ENCODE assay signal across 16 cellular contexts in the genomic region with DNA sequence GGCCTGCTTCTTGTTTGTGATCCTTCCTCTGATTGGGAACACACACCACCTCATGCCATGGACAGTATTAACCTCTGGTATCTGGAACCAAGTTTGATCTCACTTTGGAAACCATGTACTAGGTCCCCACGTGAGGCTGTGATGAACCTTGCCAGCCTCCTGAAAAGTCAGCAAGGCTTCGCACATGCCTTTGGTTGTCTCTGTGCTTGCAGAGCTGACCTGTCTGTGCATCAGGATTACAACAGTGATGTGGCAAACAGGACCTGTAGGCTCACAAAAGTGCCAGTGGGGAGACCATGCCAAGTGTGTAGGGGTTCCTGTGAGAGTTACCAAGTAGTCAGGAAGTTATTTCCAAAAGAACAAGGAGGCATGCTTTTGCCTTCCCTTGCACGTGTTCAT. TPM values are rescaled to one million over a fixed set of nuclear protein-coding genes. Genes with fewer than 3 reads are reported as not detected.
DNase-seq lines count a peak whose midpoint lies in the region; ATAC-seq, FAIRE-seq and TF ChIP-seq lines count a peak whose summit lies in the region.
"Had no signal": no experiment of that assay in that cellular context is flagged by ENCODE, and none has a peak within 500 bp of the region (broad histone marks: within the 10 kb centered on the region; RNA-seq: fewer than 3 reads in every experiment).

No MANE protein-coding gene starts in this region.

- DNase-seq in A549 (ENCODE audit: low read depth in 1 of 2, low spot score in 1 of 2), result no peak
- DNase-seq in GM23248, result no peak
- no peak for DNase-seq in body of pancreas
- peak in 2 of 3 donors; percentile 60 to 85 for DNase-seq in right lobe of liver
- no peak for DNase-seq in suprapubic skin (ENCODE audit: low spot score in 2 of 2)
- DNase-seq in BE2C, result no peak
- no peak for DNase-seq in HCEC 1CT
- DNase-seq: activated T-cell treated with anti-CD3 and anti-CD28 coated beads, Interleukin-2, amount 50 U/mL, for 72 hours; dorsolateral prefrontal cortex; heart right ventricle; left ventricle myocardium superior; occipital lobe; stimulated activated CD4-positive, alpha-beta T cell treated with anti-CD3 and anti-CD28 coated beads, Interleukin-12 subunit alpha, Interleukin-12 subunit beta, amount 100 ng/mL, for 4 hours; uterus had no signal

- in situ Hi-C loops in GM23248 (cut with MboI), result loop anchor here (25.0 kb wide), 1 partner anchor 576 kb away; no protein-coding TSS in a partner anchor

- no peak overlapping the region for H3K27ac ChIP-seq in A549
- no peak overlapping the region for H3K27ac ChIP-seq in GM23248
- H3K27ac ChIP-seq in body of pancreas, result peak overlapping the region in 3 of 4 donors; percentile 64 to 92 (median 72)
- peak overlapping the region in 2 of 3 donors; percentile 89 to 94 for H3K27ac ChIP-seq in right lobe of liver
- no peak overlapping the region for H3K27ac ChIP-seq in suprapubic skin

- H3K79me2 ChIP-seq in GM23248 (ENCODE audit: insufficient read depth), result peaks cover 62% of the 10 kb centered on the region

- no peak for ATAC-seq in A549
- ATAC-seq in body of pancreas, result no peak
- peak in 2 of 4 donors; percentile 4 to 23 for ATAC-seq in right lobe of liver
- no peak for ATAC-seq in GM19395 (IDR thresholded peaks at IDR 0.05; ENCODE audit: unreplicated experiment)
- ATAC-seq: activated T-cell treated with anti-CD3 and anti-CD28 coated beads, Interleukin-2, amount 50 U/mL, for 72 hours; heart right ventricle; left ventricle myocardium superior had no signal

- no peak overlapping the region for H2AFZ ChIP-seq in GM23248

- H4K20me1 ChIP-seq in GM23248 (ENCODE audit: insufficient read depth), result 0 out of 2 replicates have a peak, but pooled peaks cover 7% of the 10 kb centered on the region

- H3K4me3 ChIP-seq in A549 (no peak overlapping the region), GM23248 (peak overlapping the region; percentile 94), body of pancreas (no peak overlapping the region), right lobe of liver (peak overlapping the region in 2 of 3 donors; percentile 71 to 72), suprapubic skin (no peak overlapping the region), BE2C (ENCODE audit: low read depth, low read length) (no peak overlapping the region)

- 0 out of 2 replicates have a peak, but pooled peaks cover 11% of the 10 kb centered on the region for H3F3A ChIP-seq in GM23248 (ENCODE audit: insufficient read depth)

- CTCF ChIA-PET in A549 (lab: Yijun Ruan, JAX), result interaction anchor here (1.4 to 5.3 kb wide), 5 partner anchors 10 to 194 kb away, joined by 4 to 66 read pairs (median 22); a partner anchor contains a TSS

- 94% methylated on average over 3 of the region's 3 CpGs for WGBS in A549 (ENCODE audit: missing lambda C conversion rate)
- 64 to 72% methylated on average over 3 of the region's 3 CpGs for WGBS in GM23248 (ENCODE audit: low coverage in 1 of 2, low lambda C conversion rate in 2 of 2, missing lambda C conversion rate in 2 of 2), 2 experiments
- 49 to 61% methylated on average over 3 of the region's 3 CpGs for WGBS in body of pancreas, 2 donors
- 48% methylated on average over 3 of the region's 3 CpGs for WGBS in right lobe of liver (ENCODE audit: insufficient coverage, low coverage, low lambda C conversion rate, missing lambda C conversion rate)
- WGBS in suprapubic skin, result 40% methylated on average over 1 of the region's 3 CpGs

- intact Hi-C loops in body of pancreas (cut with DNase I), result loop anchor here (5.0 kb wide), 1 partner anchor 36 kb away; no protein-coding TSS in a partner anchor
- intact Hi-C loops in right lobe of liver (cut with DNase I), result loop anchor here in 1 of 2 donors (5.0 kb wide), 1 partner anchor 36 kb away; no protein-coding TSS in a partner anchor

- TF ChIP-seq RAD21 in A549 (conservative IDR thresholded peaks at IDR 0.05 in 1 of 2, IDR thresholded peaks at IDR 0.05 in 1 of 2), result no peak

- POLR2A ChIA-PET in A549 (lab: Yijun Ruan, JAX), result interaction anchor here (2.5 kb wide), 1 partner anchor 140 kb away, joined by 10 read pairs; a partner anchor contains a TSS

- H3K27me3 ChIP-seq in GM23248 (replicated peaks; ENCODE audit: insufficient read depth) (no peaks in the 10 kb centered on the region), body of pancreas (no peaks in the 10 kb centered on the region), right lobe of liver (no peaks in the 10 kb centered on the region), suprapubic skin (no peaks in the 10 kb centered on the region), BE2C (peaks cover 30% of the 10 kb centered on the region)
- H3K27me3 ChIP-seq: dorsolateral prefrontal cortex, uterus had no signal

- no peak for TF ChIP-seq EP300 in A549 (IDR thresholded peaks at IDR 0.05)
- no peak for TF ChIP-seq EP300 in suprapubic skin (IDR thresholded peaks at IDR 0.05)

- H3K9me2 ChIP-seq in GM23248 (ENCODE audit: insufficient read depth), result no peaks in the 10 kb centered on the region

- H3K4me1 ChIP-seq in A549, result peaks cover 5% of the 10 kb centered on the region; the same call in 1 of the 3 replicates
- peaks cover 6% of the 10 kb centered on the region; the same call in 1 of the 2 replicates for H3K4me1 ChIP-seq in GM23248 (ENCODE audit: insufficient read depth)
- H3K4me1 ChIP-seq in body of pancreas, result peaks cover 59% of the 10 kb centered on the region
- peaks cover 0 to 46% (median 19%) of the 10 kb centered on the region in 4 donors for H3K4me1 ChIP-seq in right lobe of liver
- peaks cover 14% of the 10 kb centered on the region for H3K4me1 ChIP-seq in suprapubic skin
- no peaks in the 10 kb centered on the region for H3K4me1 ChIP-seq in BE2C
- H3K4me1 ChIP-seq: uterus had no signal

- peak overlapping the region; percentile 90; the same call in 1 of the 2 replicates for H3K9ac ChIP-seq in GM23248

- 0 out of 2 replicates have a peak, but pooled peaks cover 7% of the 10 kb centered on the region for H3K36me3 ChIP-seq in GM23248 (ENCODE audit: low read depth)
- no peaks in the 10 kb centered on the region for H3K36me3 ChIP-seq in body of pancreas (replicated peaks in 1 of 2; ENCODE audit: insufficient read depth in 1 of 2, low read depth in 2 of 2)
- no peaks in the 10 kb centered on the region for H3K36me3 ChIP-seq in right lobe of liver
- no peaks in the 10 kb centered on the region for H3K36me3 ChIP-seq in suprapubic skin
- no peaks in the 10 kb centered on the region for H3K36me3 ChIP-seq in BE2C
- H3K36me3 ChIP-seq: uterus had no signal

- TF ChIP-seq POLR2A in A549 (IDR thresholded peaks at IDR 0.05; ENCODE audit: low read length), result no peak
- TF ChIP-seq POLR2A in body of pancreas (IDR thresholded peaks at IDR 0.05), result no peak
- TF ChIP-seq POLR2A in right lobe of liver (IDR thresholded peaks at IDR 0.05), result no peak
- TF ChIP-seq POLR2A in suprapubic skin (IDR thresholded peaks at IDR 0.05), result no peak

- H3K4me2 ChIP-seq in A549 (peak overlapping the region; percentile 95), GM23248 (ENCODE audit: unreplicated experiment) (peak overlapping the region; percentile 87)

- FAIRE-seq in A549 (lab: Jason Lieb, UNC), result no peak
- FAIRE-seq: H1 had no signal

- TF ChIP-seq CTCF in A549 (IDR thresholded peaks at IDR 0.05) (no peak), body of pancreas (IDR thresholded peaks at IDR 0.05) (no peak), right lobe of liver (IDR thresholded peaks at IDR 0.05) (no peak), suprapubic skin (IDR thresholded peaks at IDR 0.05) (no peak), BE2C (IDR thresholded peaks at IDR 0.05; ENCODE audit: low read depth, low read length) (no peak)

- H3K9me3 ChIP-seq in A549 (no peaks in the 10 kb centered on the region), GM23248 (ENCODE audit: low read depth) (no peaks in the 10 kb centered on the region), body of pancreas (no peaks in the 10 kb centered on the region), right lobe of liver (no peaks in the 10 kb centered on the region), suprapubic skin (no peaks in the 10 kb centered on the region), BE2C (no peaks in the 10 kb centered on the region)
- H3K9me3 ChIP-seq: heart right ventricle, uterus had no signal

TF ChIP-seq in A549, 52 proteins besides CTCF, POLR2A, EP300 and RAD21 (continues in another document):
- TF ChIP-seq, protein P1, sequence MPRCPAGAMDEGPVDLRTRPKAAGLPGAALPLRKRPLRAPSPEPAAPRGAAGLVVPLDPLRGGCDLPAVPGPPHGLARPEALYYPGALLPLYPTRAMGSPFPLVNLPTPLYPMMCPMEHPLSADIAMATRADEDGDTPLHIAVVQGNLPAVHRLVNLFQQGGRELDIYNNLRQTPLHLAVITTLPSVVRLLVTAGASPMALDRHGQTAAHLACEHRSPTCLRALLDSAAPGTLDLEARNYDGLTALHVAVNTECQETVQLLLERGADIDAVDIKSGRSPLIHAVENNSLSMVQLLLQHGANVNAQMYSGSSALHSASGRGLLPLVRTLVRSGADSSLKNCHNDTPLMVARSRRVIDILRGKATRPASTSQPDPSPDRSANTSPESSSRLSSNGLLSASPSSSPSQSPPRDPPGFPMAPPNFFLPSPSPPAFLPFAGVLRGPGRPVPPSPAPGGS (IDR thresholded peaks at IDR 0.05), result no peak
- TF ChIP-seq FOXS1 (CRISPR knock-in tag; IDR thresholded peaks at IDR 0.05) (no peak), ZSCAN20 (CRISPR knock-in tag; IDR thresholded peaks at IDR 0.05) (no peak), RNF2 (IDR thresholded peaks at IDR 0.05; ENCODE audit: borderline replicate concordance, low read depth) (no peak)
- TF ChIP-seq, protein P2, sequence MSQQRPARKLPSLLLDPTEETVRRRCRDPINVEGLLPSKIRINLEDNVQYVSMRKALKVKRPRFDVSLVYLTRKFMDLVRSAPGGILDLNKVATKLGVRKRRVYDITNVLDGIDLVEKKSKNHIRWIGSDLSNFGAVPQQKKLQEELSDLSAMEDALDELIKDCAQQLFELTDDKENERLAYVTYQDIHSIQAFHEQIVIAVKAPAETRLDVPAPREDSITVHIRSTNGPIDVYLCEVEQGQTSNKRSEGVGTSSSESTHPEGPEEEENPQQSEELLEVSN (IDR thresholded peaks at IDR 0.05; ENCODE audit: borderline replicate concordance, low read depth), result no peak

RNA-seq across cellular contexts. Expression of a gene that starts 1.4 kb away (rescaled TPM):
- 40.2 and 41.0 TPM in 2 replicates for polyA plus RNA-seq in A549 (2011; rRNA removed)
- polyA plus RNA-seq in A549 (2012; cell fraction: cytosol; rRNA removed), result 13.9 and 16.1 TPM in 2 replicates
- 14.8 and 19.7 TPM in 2 replicates for polyA plus RNA-seq in A549 (2012; cell fraction: nucleus; rRNA removed)
- polyA plus RNA-seq in A549 (2017; fragmentation: RNase III; extraction: RNeasy Plus Mini Kit Qiagen cat#74134 plus additional on column Dnase treatment), result 30.4 to 33.4 TPM (median 32.2 TPM) in 3 replicates
- 30.8 and 38.3 TPM in 2 replicates for polyA minus RNA-seq in A549 (2011; rRNA and poly(A)+ RNA removed)
- 79.5 and 84.1 TPM in 2 replicates for total RNA-seq in GM23248 (2014; rRNA removed; shearing (Covaris generic))
- 72.0 and 76.7 TPM in 2 replicates for polyA plus RNA-seq in GM23248 (2016; fragmentation: Nextera tagmentation; extraction: Ambion mirVana)
- 10 to 100 TPM; 48.8 to 51.1 TPM for total RNA-seq in body of pancreas
- total RNA-seq in right lobe of liver, result 100 to 1,000 TPM in 3 of 6 experiments, 10 to 100 TPM in 3; 75.4 to 108 (median 98.1) TPM
- total RNA-seq in suprapubic skin, result 10 to 100 TPM; 18.2 to 25.1 (median 19.9) TPM
- polyA plus RNA-seq in BE2C (2012; ENCODE audit: insufficient read depth, insufficient read length, low read depth), result 3.1 TPM

Comparison
In these comparisons a context has a peak if more than half of its experiments do, and no peak if none do; other contexts are left out.
1. DNase-seq: peak in right lobe of liver (2 of 3); none in A549 (0 of 2), GM23248 (single experiment), body of pancreas (0 of 4), suprapubic skin (0 of 2), BE2C (single experiment) and HCEC 1CT (single experiment).
2. H3K27ac ChIP-seq: peak in body of pancreas (3 of 4) and right lobe of liver (2 of 3); none in A549 (0 of 2), GM23248 (single experiment) and suprapubic skin (single experiment).
3. H3K4me3 ChIP-seq: peak in GM23248 (single experiment) and right lobe of liver (2 of 3); none in A549 (single experiment), body of pancreas (0 of 2), suprapubic skin (single experiment) and BE2C (single experiment).